ENCODE assay signal across 35 cellular contexts in genomic region chr16:66537236-66537635, GRCh38. TPM values are rescaled to one million over a fixed set of nuclear protein-coding genes. Genes with fewer than 3 reads are reported as not detected.
"Had no signal": no experiment of that assay in that cellular context is flagged by ENCODE, and none has a peak within 500 bp of the region (broad histone marks: within the 10 kb centered on the region; RNA-seq: fewer than 3 reads in every experiment).

No MANE protein-coding gene starts in this region.

- H3K4me3 ChIP-seq: left ventricle myocardium inferior, lower lobe of right lung, neural progenitor cell, ovary, psoas muscle, sigmoid colon, stomach, testis, tibial artery, upper lobe of left lung, uterus had no signal

- ATAC-seq: effector memory CD8-positive, alpha-beta T cell; left colon; lower lobe of right lung; naive thymus-derived CD4-positive, alpha-beta T cell; psoas muscle; stimulated activated naive B cell treated with anti-CD40 and anti-IgM and Interleukin-4, amounts not matched to agents 10 μg/mL and 1 μg/mL and 100 μg/mL, for 72 hours had no signal

- H3K27ac Mint-ChIP-seq: effector memory CD8-positive, alpha-beta T cell; mesothelial cell of epicardium; nephron; neural progenitor cell; stimulated activated naive B cell treated with anti-CD40 and anti-IgM and Interleukin-4, amounts not matched to agents 10 μg/mL and 1 μg/mL and 100 μg/mL, for 72 hours had no signal

- H3K4me2 ChIP-seq: neural progenitor cell had no signal

- H3K4me3 Mint-ChIP-seq: effector memory CD8-positive, alpha-beta T cell; immature natural killer cell; mesothelial cell of epicardium; naive thymus-derived CD4-positive, alpha-beta T cell; nephron; neural progenitor cell; stimulated activated naive B cell treated with anti-CD40 and anti-IgM and Interleukin-4, amounts not matched to agents 10 μg/mL and 1 μg/mL and 100 μg/mL, for 72 hours had no signal

- H3K9ac ChIP-seq: neural progenitor cell had no signal

- DNase-seq: cerebellar nuclear complex; cortex of kidney; effector memory CD8-positive, alpha-beta T cell; hypothalamus; immature natural killer cell; islet precursor cell; kidney glomerular epithelial cell; left colon; left ventricle myocardium inferior; lower lobe of right lung; naive thymus-derived CD4-positive, alpha-beta T cell; occipital lobe; ovary; psoas muscle; right cardiac atrium; sigmoid colon; stimulated activated CD4-positive, alpha-beta T cell treated with anti-CD3 and anti-CD28 coated beads, Interleukin-2, amount 100 ng/mL, for 24 hours; stimulated activated CD4-positive, alpha-beta T cell treated with anti-CD3 and anti-CD28 coated beads, Interleukin-4, amount 100 ng/mL, for 4 hours; stimulated activated naive B cell treated with anti-CD40 and anti-IgM and Interleukin-4, amounts not matched to agents 10 μg/mL and 1 μg/mL and 100 μg/mL, for 72 hours; stomach; substantia nigra; testis; tibial artery; upper lobe of left lung; uterus had no signal

- H3K4me1 ChIP-seq: psoas muscle, sigmoid colon, stomach, testis, uterus had no signal

- H3K9me3 ChIP-seq: left ventricle myocardium inferior, lower lobe of right lung, ovary, psoas muscle, sigmoid colon, stomach, testis, tibial artery, upper lobe of left lung, uterus had no signal

- H3K36me3 ChIP-seq: neural progenitor cell, ovary, uterus had no signal

- FAIRE-seq: endometrium, frontal cortex had no signal

- H3K9me3 Mint-ChIP-seq: effector memory CD8-positive, alpha-beta T cell; mesothelial cell of epicardium; naive thymus-derived CD4-positive, alpha-beta T cell; nephron; neural progenitor cell; stimulated activated naive B cell treated with anti-CD40 and anti-IgM and Interleukin-4, amounts not matched to agents 10 μg/mL and 1 μg/mL and 100 μg/mL, for 72 hours had no signal

- H2AFZ ChIP-seq: neural progenitor cell had no signal

- H3K27me3 ChIP-seq: neural progenitor cell, ovary, sigmoid colon, stomach, testis, tibial artery, upper lobe of left lung, uterus had no signal

- H3K27ac ChIP-seq: left ventricle myocardium inferior, lower lobe of right lung, neural progenitor cell, ovary, psoas muscle, sigmoid colon, stomach, testis, tibial artery, upper lobe of left lung, uterus had no signal

- H3K27me3 Mint-ChIP-seq: effector memory CD8-positive, alpha-beta T cell; naive thymus-derived CD4-positive, alpha-beta T cell had no signal

RNA-seq across cellular contexts. Expression of gene CMTM1, which starts 29.0 kb away (rescaled TPM):
- total RNA-seq: skeletal muscle tissue, stomach had no signal

RNA-seq across cellular contexts. Expression of gene CMTM2, which starts 42.0 kb away (rescaled TPM):
- total RNA-seq: dermis microvascular lymphatic vessel endothelial cell, fibroblast of villous mesenchyme, frontal cortex, left colon, left ventricle myocardium inferior, mucosa of gallbladder, occipital lobe, psoas muscle, renal cortical epithelial cell, skeletal muscle tissue, stomach had no signal
- polyA plus RNA-seq: naive thymus-derived CD4-positive, alpha-beta T cell; right cardiac atrium; sigmoid colon had no signal
